ENCODE assay signal across 19 cellular contexts in the genomic region with DNA sequence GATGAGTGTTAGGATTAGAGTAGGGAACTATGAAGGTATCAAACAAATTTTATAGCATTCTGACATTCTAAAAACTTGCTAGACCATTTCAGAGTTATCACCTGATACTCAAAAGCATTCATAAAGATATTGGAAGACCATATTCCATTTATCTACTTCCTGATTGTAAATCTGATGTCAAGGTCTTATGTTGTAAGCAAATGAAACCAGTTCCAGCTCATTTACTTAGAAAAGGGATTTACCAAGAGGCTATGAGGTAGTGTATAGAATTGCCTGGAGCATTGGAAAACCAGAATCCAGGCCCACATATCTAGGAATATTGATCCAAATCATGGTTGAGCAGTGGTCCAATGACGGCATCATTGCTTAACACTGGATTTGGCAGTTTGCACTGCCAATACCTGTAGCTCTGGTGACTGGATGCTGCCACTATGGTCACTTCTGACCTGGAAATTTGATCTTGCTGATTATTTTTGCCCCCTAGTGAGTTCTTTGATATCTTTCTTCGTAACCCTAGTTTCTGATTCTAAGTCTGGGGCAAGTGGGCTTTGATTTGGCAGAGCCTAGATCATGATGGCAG. TPM values are rescaled to one million over a fixed set of nuclear protein-coding genes. Genes with fewer than 3 reads are reported as not detected.
"Had no signal": no experiment of that assay in that cellular context is flagged by ENCODE, and none has a peak within 500 bp of the region (broad histone marks: within the 10 kb centered on the region; RNA-seq: fewer than 3 reads in every experiment).

No MANE protein-coding gene starts in this region.

- H3K9me3 ChIP-seq: ascending aorta, breast epithelium, right atrium auricular region, suprapubic skin, upper lobe of left lung had no signal

- H3K4me1 ChIP-seq: ascending aorta, breast epithelium had no signal

- H3K27ac Mint-ChIP-seq: activated CD4-positive, alpha-beta T cell treated with anti-CD3 and anti-CD28 coated beads, Interleukin-2, amount 10 ng/mL, durations not matched to agents 7 days and 5 days; T-helper 17 cell had no signal

- H3K4me3 Mint-ChIP-seq: activated B cell treated with CpG ODN at 0.5 μM for 24 hours; activated CD4-positive, alpha-beta T cell treated with anti-CD3 and anti-CD28 coated beads, Interleukin-2, amount 10 ng/mL, durations not matched to agents 7 days and 5 days; T-helper 17 cell had no signal

- FAIRE-seq: islet of Langerhans had no signal

- ATAC-seq: naive thymus-derived CD8-positive, alpha-beta T cell; T-helper 17 cell had no signal

- H3K27ac ChIP-seq: ascending aorta, right atrium auricular region, skin epidermis, suprapubic skin, upper lobe of left lung had no signal

- H3K27me3 Mint-ChIP-seq: activated B cell treated with CpG ODN at 0.5 μM for 24 hours; activated CD4-positive, alpha-beta T cell treated with anti-CD3 and anti-CD28 coated beads, Interleukin-2, amount 10 ng/mL, durations not matched to agents 7 days and 5 days; naive thymus-derived CD8-positive, alpha-beta T cell; T-helper 17 cell had no signal

- H3K4me3 ChIP-seq: ascending aorta, breast epithelium, right atrium auricular region, skin epidermis, suprapubic skin, upper lobe of left lung had no signal

- H3K27me3 ChIP-seq: ascending aorta, breast epithelium, right atrium auricular region, suprapubic skin, upper lobe of left lung had no signal

- H3K36me3 ChIP-seq: ascending aorta, breast epithelium, right atrium auricular region, suprapubic skin, upper lobe of left lung had no signal

- DNase-seq: activated B cell treated with CpG ODN at 0.5 μM for 24 hours; activated CD4-positive, alpha-beta T cell treated with anti-CD3 and anti-CD28 coated beads, Interleukin-2, amount 10 ng/mL, durations not matched to agents 7 days and 5 days; activated CD8-positive, alpha-beta memory T cell treated with anti-CD3 and anti-CD28 coated beads, Interleukin-2, amount 50 U/mL, for 48 hours; activated naive CD4-positive, alpha-beta T cell; cerebellar nuclear complex; naive thymus-derived CD8-positive, alpha-beta T cell; posterior cingulate gyrus; stimulated activated CD4-positive, alpha-beta T cell treated with anti-CD3 and anti-CD28 coated beads, Interleukin-4, amount 100 ng/mL, for 4 hours; stimulated activated CD8-positive, alpha-beta memory T cell treated with anti-CD3 and anti-CD28 coated beads, Interleukin-4, amount 100 ng/mL, for 48 hours; stimulated activated naive CD4-positive, alpha-beta T cell treated with Interleukin-2 at 50 U/mL for 16 hours; T-helper 17 cell; upper lobe of left lung had no signal

RNA-seq across cellular contexts. Expression of a gene that starts 25.6 kb away (rescaled TPM):
- total RNA-seq: ascending aorta, lung microvascular endothelial cell had no signal
